In the genomic region with DNA sequence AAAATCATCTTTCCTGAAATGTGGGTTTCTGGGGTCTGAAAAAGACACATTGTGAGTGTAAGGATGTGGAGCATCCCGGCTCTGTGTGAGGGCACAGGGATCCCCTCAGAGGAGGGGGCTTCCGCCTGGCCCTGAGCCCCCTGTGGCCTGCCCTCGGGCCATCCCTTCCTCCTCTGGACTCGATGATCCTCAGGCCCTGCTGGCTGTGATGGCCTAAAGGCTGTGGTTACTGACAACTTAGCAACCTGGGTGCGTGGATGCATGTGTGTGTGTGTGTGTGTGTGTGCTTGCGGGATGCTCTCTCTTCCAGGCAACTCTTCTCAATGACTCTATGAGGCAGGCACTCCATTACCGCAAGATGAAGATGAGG, we compare ENCODE assay signal across 1 cellular context.
TF ChIP-seq lines count a peak whose summit lies in the region.

No MANE protein-coding gene starts in this region.

TF ChIP-seq in IMR-90, 13 proteins besides CTCF, POLR2A, EP300 and RAD21 (continued from another document):
- TF ChIP-seq, protein P1, sequence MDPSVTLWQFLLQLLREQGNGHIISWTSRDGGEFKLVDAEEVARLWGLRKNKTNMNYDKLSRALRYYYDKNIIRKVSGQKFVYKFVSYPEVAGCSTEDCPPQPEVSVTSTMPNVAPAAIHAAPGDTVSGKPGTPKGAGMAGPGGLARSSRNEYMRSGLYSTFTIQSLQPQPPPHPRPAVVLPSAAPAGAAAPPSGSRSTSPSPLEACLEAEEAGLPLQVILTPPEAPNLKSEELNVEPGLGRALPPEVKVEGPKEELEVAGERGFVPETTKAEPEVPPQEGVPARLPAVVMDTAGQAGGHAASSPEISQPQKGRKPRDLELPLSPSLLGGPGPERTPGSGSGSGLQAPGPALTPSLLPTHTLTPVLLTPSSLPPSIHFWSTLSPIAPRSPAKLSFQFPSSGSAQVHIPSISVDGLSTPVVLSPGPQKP (IDR thresholded peaks at IDR 0.05; ENCODE audit: borderline replicate concordance, low read depth, low read length) = no peak
- TF ChIP-seq MAFK (IDR thresholded peaks at IDR 0.05; ENCODE audit: low read depth, low read length) = no peak
- TF ChIP-seq, protein P2, sequence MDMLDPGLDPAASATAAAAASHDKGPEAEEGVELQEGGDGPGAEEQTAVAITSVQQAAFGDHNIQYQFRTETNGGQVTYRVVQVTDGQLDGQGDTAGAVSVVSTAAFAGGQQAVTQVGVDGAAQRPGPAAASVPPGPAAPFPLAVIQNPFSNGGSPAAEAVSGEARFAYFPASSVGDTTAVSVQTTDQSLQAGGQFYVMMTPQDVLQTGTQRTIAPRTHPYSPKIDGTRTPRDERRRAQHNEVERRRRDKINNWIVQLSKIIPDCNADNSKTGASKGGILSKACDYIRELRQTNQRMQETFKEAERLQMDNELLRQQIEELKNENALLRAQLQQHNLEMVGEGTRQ (IDR thresholded peaks at IDR 0.05; ENCODE audit: low read depth, low read length) = no peak
- no peak for TF ChIP-seq NFE2L2 (IDR thresholded peaks at IDR 0.05; ENCODE audit: low read depth, low read length)
- no peak for TF ChIP-seq RCOR1 (IDR thresholded peaks at IDR 0.05; ENCODE audit: insufficient replicate concordance, low read length)
- TF ChIP-seq CEBPB (IDR thresholded peaks at IDR 0.05; ENCODE audit: low read depth, low read length) = no peak
- TF ChIP-seq MAZ (IDR thresholded peaks at IDR 0.05; ENCODE audit: borderline replicate concordance, low read depth, low read length) = no peak
- TF ChIP-seq MXI1 (IDR thresholded peaks at IDR 0.05; ENCODE audit: borderline replicate concordance, low read depth, low read length) = no peak
- TF ChIP-seq BHLHE40 (IDR thresholded peaks at IDR 0.05; ENCODE audit: low read depth, low read length) = no peak
- TF ChIP-seq RFX5 (IDR thresholded peaks at IDR 0.05; ENCODE audit: low read depth, low read length) = no peak
- TF ChIP-seq SMC3 (IDR thresholded peaks at IDR 0.05; ENCODE audit: low read depth, low read length) = no peak
TF ChIP-seq in IMR-90: peak in this region for 0.
